9 cellular contexts compared by ENCODE assay signal in the genomic region with DNA sequence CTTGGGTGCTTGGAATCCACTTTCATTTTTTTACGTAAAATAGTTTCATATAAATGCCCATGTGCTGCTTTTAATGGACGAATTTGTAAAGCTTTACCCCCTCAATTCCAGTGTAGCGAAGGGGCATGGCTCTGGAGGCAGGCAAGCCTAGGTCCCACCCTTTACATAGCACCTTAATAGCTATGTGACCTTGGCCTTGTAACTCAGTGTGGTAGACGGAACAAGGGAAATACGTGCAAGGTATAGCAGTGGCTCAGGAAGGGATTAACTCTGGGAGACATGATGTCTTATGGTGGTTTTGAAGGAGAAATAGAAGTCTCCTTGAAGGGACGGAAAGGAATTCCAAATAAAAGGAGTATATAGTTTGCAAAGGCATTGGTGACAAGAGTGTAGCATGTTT. TPM values are rescaled to one million over a fixed set of nuclear protein-coding genes. Genes with fewer than 3 reads are reported as not detected.
A peak's percentile ranks its signal among the peaks of the same experiment; 100 is the strongest.
DNase-seq lines count a peak whose midpoint lies in the region; ATAC-seq and TF ChIP-seq lines count a peak whose summit lies in the region.
"Had no signal": no experiment of that assay in that cellular context is flagged by ENCODE, and none has a peak within 500 bp of the region (broad histone marks: within the 10 kb centered on the region; RNA-seq: fewer than 3 reads in every experiment).

No MANE protein-coding gene starts in this region.

- H3K9ac ChIP-seq in HUES6 (ENCODE audit: low read length) = peak overlapping the region; percentile 5
- peak overlapping the region; percentile 100 for H3K9ac ChIP-seq in mammary epithelial cell (ENCODE audit: insufficient read depth, low read length)

- in situ Hi-C loops in mammary epithelial cell (cut with MboI; ENCODE audit: low sequenced_read_pairs in 2 of 2) = no loop called here

- H3K36me3 ChIP-seq in A673 (ENCODE audit: insufficient read depth, low read length, poor library complexity, severe bottlenecking) (peaks cover 49% of the 10 kb centered on the region), HUES6 (ENCODE audit: control insufficient read depth, insufficient read depth, low read length) (peaks cover 58% of the 10 kb centered on the region), mammary epithelial cell (ENCODE audit: insufficient read depth, low read length) (peaks cover 23% of the 10 kb centered on the region), muscle layer of duodenum (ENCODE audit: control insufficient read depth in 1 of 2, insufficient read depth in 2 of 2, low read length in 2 of 2) (peaks cover 24 to 33% of the 10 kb centered on the region in 2 donors)

- dilution Hi-C loops in mammary epithelial cell (cut with HindIII; ENCODE audit: low sequenced_read_pairs) = no loop called here

- peaks cover 5% of the 10 kb centered on the region for H4K20me1 ChIP-seq in mammary epithelial cell (ENCODE audit: insufficient read depth, low read length)

- peak overlapping the region; percentile 84 for H3K4me2 ChIP-seq in mammary epithelial cell (ENCODE audit: insufficient read depth, low read depth, low read length)

- H2AFZ ChIP-seq in mammary epithelial cell (ENCODE audit: low read depth, low read length) = no peak overlapping the region

- intact Hi-C loops in A673 (cut with micrococcal nuclease; ENCODE audit: unreplicated experiment) (no loop called here), mammary epithelial cell (cut with micrococcal nuclease) (loop anchor here (2.0 to 5.0 kb wide), 4 partner anchors 251 to 463 kb away; a partner anchor contains a TSS)

- peaks cover 67% of the 10 kb centered on the region for H3K79me2 ChIP-seq in mammary epithelial cell (ENCODE audit: insufficient read depth, low read length)

- peak overlapping the region; percentile 74 for H3K4me3 ChIP-seq in A673 (ENCODE audit: low read depth, low read length, poor library complexity, severe bottlenecking)
- H3K4me3 ChIP-seq in HUES6 (ENCODE audit: low read depth, low read length) = peak overlapping the region; percentile 100
- peak overlapping the region; percentile 80 to 97 (median 89) for H3K4me3 ChIP-seq in mammary epithelial cell (replicated peaks in 1 of 3; ENCODE audit: insufficient read depth in 1 of 3, low read depth in 2 of 3, low read length in 3 of 3)
- H3K4me3 ChIP-seq in muscle layer of duodenum (ENCODE audit: low read depth in 1 of 2, low read length in 2 of 2) = peak overlapping the region; percentile 96 to 100

- BruUV-seq in A673 (replicated peaks; lab: Mats Ljungman, UMichigan) (no TSS peak), mammary epithelial cell (replicated peaks; lab: Mats Ljungman, UMichigan) (no TSS peak)

- DNase-seq in A673 (ENCODE audit: low spot score) (no peak), mammary epithelial cell (no peak), inferior parietal cortex (ENCODE audit: extremely low spot score) (no peak), glomerular visceral epithelial cell (ENCODE audit: extremely low spot score) (no peak)
- DNase-seq: activated CD4-positive, alpha-beta T cell treated with anti-CD3 and anti-CD28 coated beads for 4 hours had no signal

- H3K9me3 ChIP-seq in A673 (ENCODE audit: low read depth, low read length, poor library complexity, severe bottlenecking) (no peaks in the 10 kb centered on the region), HUES6 (ENCODE audit: control insufficient read depth, insufficient read depth, low read depth, low read length) (no peaks in the 10 kb centered on the region), mammary epithelial cell (replicated peaks; ENCODE audit: insufficient read depth, low read length) (no peaks in the 10 kb centered on the region), muscle layer of duodenum (ENCODE audit: control insufficient read depth in 1 of 2, low read length in 2 of 2) (no peaks in the 10 kb centered on the region)

- peaks cover 20% of the 10 kb centered on the region for H3K4me1 ChIP-seq in A673 (ENCODE audit: insufficient read depth, low read length, poor library complexity, severe bottlenecking)
- peaks cover 12% of the 10 kb centered on the region; the same call in 1 of the 2 replicates for H3K4me1 ChIP-seq in HUES6 (ENCODE audit: control insufficient read depth, insufficient read depth, low read length)
- H3K4me1 ChIP-seq in mammary epithelial cell (ENCODE audit: insufficient read depth, low read length) = peaks cover 34% of the 10 kb centered on the region
- H3K4me1 ChIP-seq in muscle layer of duodenum (ENCODE audit: control insufficient read depth in 1 of 2, insufficient read depth in 2 of 2, low read length in 2 of 2) = peaks cover 24 to 29% of the 10 kb centered on the region in 2 donors

- CTCF ChIA-PET in A673 (lab: Charles Lee) (no interaction called here), mammary epithelial cell (lab: Charles Lee; ENCODE audit: low non-redundant PET) (no interaction called here)

- POLR2A ChIA-PET in A673 (lab: Charles Lee; ENCODE audit: low non-redundant PET) = no interaction called here

- WGBS in mammary epithelial cell (ENCODE audit: low coverage, missing lambda C conversion rate) = 65% methylated on average over 6 of the region's 6 CpGs

- ATAC-seq in GM18520 (IDR thresholded peaks at IDR 0.05; ENCODE audit: unreplicated experiment) = no peak
- no peak for ATAC-seq in GM21576 (IDR thresholded peaks at IDR 0.05; ENCODE audit: unreplicated experiment)

- H3K27ac ChIP-seq in A673 (ENCODE audit: low read depth, low read length, poor library complexity, severe bottlenecking) = peak overlapping the region; percentile 21
- H3K27ac ChIP-seq in HUES6 (ENCODE audit: low read depth, low read length) = no peak overlapping the region
- H3K27ac ChIP-seq in mammary epithelial cell (ENCODE audit: insufficient read depth, low read depth, low read length) = peak overlapping the region; percentile 59
- H3K27ac ChIP-seq in muscle layer of duodenum (ENCODE audit: low read length) = peak overlapping the region; percentile 97

- H3K27me3 ChIP-seq in A673 (replicated peaks; ENCODE audit: insufficient read depth, low read depth, low read length, poor library complexity) (no peaks in the 10 kb centered on the region), HUES6 (ENCODE audit: control insufficient read depth, insufficient read depth, low read length) (no peaks in the 10 kb centered on the region), mammary epithelial cell (ENCODE audit: insufficient read depth, low read length) (no peaks in the 10 kb centered on the region), muscle layer of duodenum (ENCODE audit: low read depth, low read length) (no peaks in the 10 kb centered on the region)

- no peak for TF ChIP-seq CTCF in A673 (conservative IDR thresholded peaks at IDR 0.05; ENCODE audit: low read depth, low read length)
- no peak for TF ChIP-seq CTCF in mammary epithelial cell (conservative IDR thresholded peaks at IDR 0.05 in 1 of 2, IDR thresholded peaks at IDR 0.05 in 1 of 2; ENCODE audit: extremely low read depth in 1 of 2, insufficient read depth in 1 of 2, low read depth in 1 of 2, low read length in 2 of 2)

RNA-seq across cellular contexts. Expression of a gene that starts 1.4 kb away (rescaled TPM):
- total RNA-seq in A673 (2021) (156 and 176 TPM in 2 replicates), mammary epithelial cell (100 to 1,000 TPM; 291 to 353 TPM)
- 230 TPM for polyA plus RNA-seq in mammary epithelial cell
- polyA minus RNA-seq in mammary epithelial cell = 378 TPM
